ENCODE assay signal across 13 cellular contexts in the genomic region with DNA sequence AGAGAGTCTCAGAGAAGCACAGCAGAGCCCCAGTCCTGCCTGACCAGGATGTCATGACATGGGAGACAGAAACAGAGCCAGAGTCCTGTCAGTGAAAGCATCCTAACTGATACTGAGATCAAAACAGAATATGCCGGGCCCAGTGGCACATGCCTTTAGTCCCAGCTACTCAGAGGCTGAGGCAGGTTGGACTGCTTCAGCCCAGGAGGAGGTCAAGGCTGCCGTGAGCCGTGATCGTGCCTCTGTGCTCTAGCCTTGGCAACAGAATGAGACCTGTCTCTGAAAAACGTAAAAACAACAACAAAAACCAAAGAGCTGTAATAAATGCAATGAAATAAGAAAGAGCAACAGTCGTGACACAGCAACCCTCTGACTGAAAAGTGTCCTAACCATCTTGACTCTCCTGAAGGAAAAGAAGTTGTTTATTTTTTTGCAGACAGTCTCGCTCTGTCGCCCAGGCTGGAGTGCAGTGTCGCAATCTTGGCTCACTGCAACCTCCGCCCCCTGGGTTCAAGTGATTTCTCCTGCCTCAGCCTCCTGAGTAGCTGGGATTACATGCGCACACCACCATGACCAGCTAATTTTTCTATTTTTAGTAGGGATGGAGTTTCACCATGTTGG.
A peak's percentile ranks its signal among the peaks of the same experiment; 100 is the strongest.
DNase-seq lines count a peak whose midpoint lies in the region; ATAC-seq and TF ChIP-seq lines count a peak whose summit lies in the region.
"Had no signal": no experiment of that assay in that cellular context is flagged by ENCODE, and none has a peak within 500 bp of the region (broad histone marks: within the 10 kb centered on the region; RNA-seq: fewer than 3 reads in every experiment).

No MANE protein-coding gene starts in this region.

- H3K79me2 ChIP-seq in SU-DHL-6 (ENCODE audit: insufficient read depth, low read length), result peaks cover 36% of the 10 kb centered on the region

- no peaks in the 10 kb centered on the region for H4K20me1 ChIP-seq in SU-DHL-6 (ENCODE audit: low read depth, low read length)

- H3K9me3 Mint-ChIP-seq in CD4-positive, alpha-beta T cell, result no peaks in the 10 kb centered on the region
- H3K9me3 Mint-ChIP-seq in activated CD4-positive, alpha-beta T cell treated with anti-CD3 and anti-CD28 coated beads, Interleukin-2, amount 10 ng/mL, durations not matched to agents 24 days and 14 days, result no peaks in the 10 kb centered on the region
- H3K9me3 Mint-ChIP-seq: activated naive CD8-positive, alpha-beta T cell treated with anti-CD3 and anti-CD28 coated beads, Interleukin-2, amount 10 ng/mL, durations not matched to agents 7 days and 5 days had no signal

- H3K36me3 ChIP-seq in SU-DHL-6 (ENCODE audit: low read length), result peaks cover 5% of the 10 kb centered on the region
- no peaks in the 10 kb centered on the region for H3K36me3 ChIP-seq in rectal smooth muscle tissue (ENCODE audit: control insufficient read depth, insufficient read depth, low read length)

- H3K27ac ChIP-seq in CD4-positive, alpha-beta T cell (ENCODE audit: low read depth, low read length), result no peak overlapping the region
- 0 out of 2 replicates have a peak overlapping the region, but pooled peaks have one; percentile 18 for H3K27ac ChIP-seq in SU-DHL-6 (ENCODE audit: low read depth, low read length)
- H3K27ac ChIP-seq in rectal smooth muscle tissue (ENCODE audit: low read depth, low read length), result peak overlapping the region; percentile 19
- H3K27ac ChIP-seq: GM23248 had no signal

- CTCF ChIA-PET in CD4-positive, alpha-beta T cell (lab: Charles Lee), result no interaction called here

- no peak for TF ChIP-seq CTCF in CD4-positive, alpha-beta T cell (IDR thresholded peaks at IDR 0.05)
- no peak for TF ChIP-seq CTCF in SU-DHL-6 (IDR thresholded peaks at IDR 0.05; ENCODE audit: insufficient read depth, low read length, poor library complexity, severe bottlenecking)

- no peaks in the 10 kb centered on the region for H3K9me3 ChIP-seq in CD4-positive, alpha-beta T cell (ENCODE audit: control insufficient read depth, low read length)
- no peaks in the 10 kb centered on the region for H3K9me3 ChIP-seq in SU-DHL-6 (ENCODE audit: insufficient read depth, low read length)

- intact Hi-C loops in CD4-positive, alpha-beta T cell (cut with DNase I, micrococcal nuclease), result loop anchor here in 1 of 2 experiments (5.0 kb wide), 1 partner anchor 40 kb away; no protein-coding TSS in a partner anchor
- intact Hi-C loops in activated CD4-positive, alpha-beta T cell treated with anti-CD3 and anti-CD28 coated beads, Interleukin-2, amount 10 ng/mL, durations not matched to agents 24 days and 14 days (cut with micrococcal nuclease), result no loop called here

- peaks cover 5% of the 10 kb centered on the region for H3K4me1 ChIP-seq in rectal smooth muscle tissue (ENCODE audit: control insufficient read depth, insufficient read depth, low read length)

- H3K9ac ChIP-seq in SU-DHL-6 (ENCODE audit: low read length) (no peak overlapping the region), rectal smooth muscle tissue (ENCODE audit: low read length) (no peak overlapping the region)
- H3K9ac ChIP-seq: GM23248 had no signal

- no peaks in the 10 kb centered on the region for H3K9me2 ChIP-seq in SU-DHL-6 (replicated peaks; ENCODE audit: insufficient read depth, low read length)

- H3K27me3 Mint-ChIP-seq in CD4-positive, alpha-beta T cell, result no peaks in the 10 kb centered on the region
- H3K27me3 Mint-ChIP-seq in activated CD4-positive, alpha-beta T cell treated with anti-CD3 and anti-CD28 coated beads, Interleukin-2, amount 10 ng/mL, durations not matched to agents 24 days and 14 days, result no peaks in the 10 kb centered on the region
- H3K27me3 Mint-ChIP-seq: activated naive CD8-positive, alpha-beta T cell treated with anti-CD3 and anti-CD28 coated beads, Interleukin-2, amount 10 ng/mL, durations not matched to agents 7 days and 5 days had no signal

- no peaks in the 10 kb centered on the region for H3K27me3 ChIP-seq in CD4-positive, alpha-beta T cell (ENCODE audit: control insufficient read depth, insufficient read depth, low read length)
- H3K27me3 ChIP-seq in SU-DHL-6 (ENCODE audit: low read length) (no peaks in the 10 kb centered on the region), rectal smooth muscle tissue (ENCODE audit: control insufficient read depth, insufficient read depth, low read length) (no peaks in the 10 kb centered on the region)

- ATAC-seq in CD4-positive, alpha-beta T cell (ENCODE audit: poor library complexity), result no peak
- peak; percentile 28 for ATAC-seq in esophagus mucosa
- no peak for ATAC-seq in GM19328 (IDR thresholded peaks at IDR 0.05; ENCODE audit: unreplicated experiment)
- no peak for ATAC-seq in left lobe of liver
- ATAC-seq in HG03571 (IDR thresholded peaks at IDR 0.05; ENCODE audit: unreplicated experiment), result no peak

- no peak for DNase-seq in CD4-positive, alpha-beta T cell
- DNase-seq in left lobe of liver (ENCODE audit: low spot score), result no peak
- DNase-seq in activated CD4-positive, alpha-beta T cell treated with anti-CD3 and anti-CD28 coated beads, Interleukin-2, amount 10 ng/mL, durations not matched to agents 24 days and 14 days, result no peak
- DNase-seq: activated CD4-positive, alpha-beta T cell treated with anti-CD3 and anti-CD28 coated beads for 1 hour; activated naive CD8-positive, alpha-beta T cell treated with anti-CD3 and anti-CD28 coated beads, Interleukin-2, amount 10 ng/mL, durations not matched to agents 7 days and 5 days; GM23248; NCI-H1694 treated with DMSO at 0.1 percent for 48 hours; SIG-M5 had no signal

- no peak overlapping the region for H3K4me3 Mint-ChIP-seq in CD4-positive, alpha-beta T cell
- H3K4me3 Mint-ChIP-seq in activated CD4-positive, alpha-beta T cell treated with anti-CD3 and anti-CD28 coated beads, Interleukin-2, amount 10 ng/mL, durations not matched to agents 24 days and 14 days, result no peak overlapping the region
- H3K4me3 Mint-ChIP-seq: activated naive CD8-positive, alpha-beta T cell treated with anti-CD3 and anti-CD28 coated beads, Interleukin-2, amount 10 ng/mL, durations not matched to agents 7 days and 5 days had no signal

- H3K4me3 ChIP-seq in SU-DHL-6 (ENCODE audit: insufficient read depth, low read length, poor library complexity, severe bottlenecking), result no peak overlapping the region
- H3K4me3 ChIP-seq in rectal smooth muscle tissue (ENCODE audit: low read length), result no peak overlapping the region
- H3K4me3 ChIP-seq: GM23248 had no signal

- peaks cover 40% of the 10 kb centered on the region for H3F3A ChIP-seq in SU-DHL-6 (ENCODE audit: insufficient read depth)

- no peak overlapping the region for H3K4me2 ChIP-seq in SU-DHL-6 (ENCODE audit: low read depth, low read length, poor library complexity, severe bottlenecking)

- POLR2A ChIA-PET in CD4-positive, alpha-beta T cell (lab: Charles Lee), result interaction anchor here (1.2 kb wide), 1 partner anchor 16 kb away, joined by 3 read pairs; no protein-coding TSS in a partner anchor

- H3K4me1 Mint-ChIP-seq in CD4-positive, alpha-beta T cell (ENCODE audit: low read depth), result peaks cover 50% of the 10 kb centered on the region
- peaks cover 22% of the 10 kb centered on the region for H3K4me1 Mint-ChIP-seq in activated CD4-positive, alpha-beta T cell treated with anti-CD3 and anti-CD28 coated beads, Interleukin-2, amount 10 ng/mL, durations not matched to agents 24 days and 14 days

- H2AFZ ChIP-seq in SU-DHL-6 (ENCODE audit: low read depth, low read length, severe bottlenecking), result no peak overlapping the region
- H2AFZ ChIP-seq: GM23248 had no signal

- H3K27ac Mint-ChIP-seq in CD4-positive, alpha-beta T cell, result peak overlapping the region; percentile 52
- no peak overlapping the region for H3K27ac Mint-ChIP-seq in activated CD4-positive, alpha-beta T cell treated with anti-CD3 and anti-CD28 coated beads, Interleukin-2, amount 10 ng/mL, durations not matched to agents 24 days and 14 days
- H3K27ac Mint-ChIP-seq: activated naive CD8-positive, alpha-beta T cell treated with anti-CD3 and anti-CD28 coated beads, Interleukin-2, amount 10 ng/mL, durations not matched to agents 7 days and 5 days had no signal

- peaks cover 41% of the 10 kb centered on the region for H3K36me3 Mint-ChIP-seq in CD4-positive, alpha-beta T cell (ENCODE audit: low read depth)
- H3K36me3 Mint-ChIP-seq in activated CD4-positive, alpha-beta T cell treated with anti-CD3 and anti-CD28 coated beads, Interleukin-2, amount 10 ng/mL, durations not matched to agents 24 days and 14 days (ENCODE audit: low read depth), result peaks cover 12% of the 10 kb centered on the region
